Comparison of ENCODE assay signal across 31 cellular contexts in genomic region chr5:96287181-96287580, GRCh38.
"Had no signal": no experiment of that assay in that cellular context is flagged by ENCODE, and none has a peak within 500 bp of the region (broad histone marks: within the 10 kb centered on the region; RNA-seq: fewer than 3 reads in every experiment).

No MANE protein-coding gene starts in this region.

- H3K4me3 ChIP-seq: adrenal gland, body of pancreas, esophagus muscularis mucosa, gastrocnemius medialis, heart left ventricle had no signal

- H3K4me1 Mint-ChIP-seq: activated CD4-positive, alpha-beta T cell treated with anti-CD3 and anti-CD28 coated beads, Interleukin-2, amount 10 ng/mL, durations not matched to agents 7 days and 5 days had no signal

- DNase-seq: activated CD4-positive, alpha-beta memory T cell treated with anti-CD3 and anti-CD28 coated beads, Interleukin-2, amount 10 ng/mL, durations not matched to agents 7 days and 5 days; activated CD4-positive, alpha-beta T cell treated with anti-CD3 and anti-CD28 coated beads for 4 hours; activated CD4-positive, alpha-beta T cell treated with anti-CD3 and anti-CD28 coated beads, Interleukin-2, amount 10 ng/mL, durations not matched to agents 7 days and 5 days; activated CD4-positive, alpha-beta T cell treated with anti-CD3 and anti-CD28 coated beads, Interleukin-2, amount 50 U/mL, for 4 hours; activated CD4-positive, CD25-positive, alpha-beta regulatory T cell; activated CD4-positive, CD25-positive, alpha-beta regulatory T cell treated with anti-CD3 and anti-CD28 coated beads, Interleukin-2, amount 50 U/mL, for 72 hours; activated CD8-positive, alpha-beta memory T cell treated with anti-CD3 and anti-CD28 coated beads, Interleukin-2, amount 50 U/mL, for 48 hours; activated gamma-delta T cell treated with Interleukin-2 at 50 U/mL for 16 hours; activated naive CD4-positive, alpha-beta T cell treated with anti-CD3 and anti-CD28 coated beads, Interleukin-2, amount 50 U/mL, for 16 hours; activated naive CD4-positive, alpha-beta T cell treated with Interleukin-2 at 50 U/mL for 16 hours; activated naive CD8-positive, alpha-beta T cell treated with anti-CD3 and anti-CD28 coated beads for 36 hours; activated naive CD8-positive, alpha-beta T cell treated with anti-CD3 and anti-CD28 coated beads, Interleukin-2, amount 50 U/mL, for 24 hours; activated T-cell treated with anti-CD3 and anti-CD28 coated beads for 4 hours; activated T-cell treated with anti-CD3 and anti-CD28 coated beads, Interleukin-2, amount 50 U/mL, for 24 hours; activated T-cell treated with anti-CD3 and anti-CD28 coated beads, Interleukin-2, amount 50 U/mL, for 72 hours; adrenal gland; amygdala; aorta; body of pancreas; caudate nucleus; cortex of kidney; dermis blood vessel endothelial cell; effector CD4-positive, alpha-beta T cell; effector memory CD8-positive, alpha-beta T cell; erythroblast; foreskin keratinocyte; gastrocnemius medialis; glutamatergic neuron; heart left ventricle; T-helper 2 cell had no signal

- H3K27ac Mint-ChIP-seq: activated CD4-positive, alpha-beta memory T cell treated with anti-CD3 and anti-CD28 coated beads, Interleukin-2, amount 10 ng/mL, durations not matched to agents 7 days and 5 days; activated CD4-positive, alpha-beta T cell treated with anti-CD3 and anti-CD28 coated beads, Interleukin-2, amount 10 ng/mL, durations not matched to agents 7 days and 5 days; activated naive CD8-positive, alpha-beta T cell treated with anti-CD3 and anti-CD28 coated beads for 36 hours; activated naive CD8-positive, alpha-beta T cell treated with anti-CD3 and anti-CD28 coated beads, Interleukin-2, amount 50 U/mL, for 24 hours; activated T-cell treated with anti-CD3 and anti-CD28 coated beads, Interleukin-2, amount 50 U/mL, for 24 hours; activated T-cell treated with anti-CD3 and anti-CD28 coated beads, Interleukin-2, amount 50 U/mL, for 72 hours; effector memory CD8-positive, alpha-beta T cell had no signal

- H3K36me3 ChIP-seq: adrenal gland, esophagus muscularis mucosa, gastrocnemius medialis, heart left ventricle had no signal

- H3K9me3 ChIP-seq: adrenal gland, body of pancreas, esophagus muscularis mucosa, gastrocnemius medialis had no signal

- ATAC-seq: activated naive CD8-positive, alpha-beta T cell treated with anti-CD3 and anti-CD28 coated beads, Interleukin-2, amount 50 U/mL, for 24 hours; activated T-cell treated with anti-CD3 and anti-CD28 coated beads, Interleukin-2, amount 50 U/mL, for 72 hours; body of pancreas; effector memory CD8-positive, alpha-beta T cell; foreskin keratinocyte; gastrocnemius medialis; heart left ventricle had no signal

- H3K36me3 Mint-ChIP-seq: activated naive CD8-positive, alpha-beta T cell treated with anti-CD3 and anti-CD28 coated beads for 36 hours had no signal

- H3K27ac ChIP-seq: adrenal gland, body of pancreas, esophagus muscularis mucosa, foreskin keratinocyte, gastrocnemius medialis, heart left ventricle had no signal

- H3K4me3 Mint-ChIP-seq: activated CD4-positive, alpha-beta memory T cell treated with anti-CD3 and anti-CD28 coated beads, Interleukin-2, amount 10 ng/mL, durations not matched to agents 7 days and 5 days; activated CD4-positive, alpha-beta T cell treated with anti-CD3 and anti-CD28 coated beads, Interleukin-2, amount 10 ng/mL, durations not matched to agents 7 days and 5 days; activated naive CD8-positive, alpha-beta T cell treated with anti-CD3 and anti-CD28 coated beads for 36 hours; activated naive CD8-positive, alpha-beta T cell treated with anti-CD3 and anti-CD28 coated beads, Interleukin-2, amount 50 U/mL, for 24 hours; activated T-cell treated with anti-CD3 and anti-CD28 coated beads, Interleukin-2, amount 50 U/mL, for 24 hours; activated T-cell treated with anti-CD3 and anti-CD28 coated beads, Interleukin-2, amount 50 U/mL, for 72 hours; effector memory CD8-positive, alpha-beta T cell had no signal

- H3K27me3 ChIP-seq: adrenal gland, body of pancreas, esophagus muscularis mucosa, foreskin keratinocyte, gastrocnemius medialis, heart left ventricle had no signal

- H3K27me3 Mint-ChIP-seq: activated CD4-positive, alpha-beta memory T cell treated with anti-CD3 and anti-CD28 coated beads, Interleukin-2, amount 10 ng/mL, durations not matched to agents 7 days and 5 days had no signal

- H3K9me3 Mint-ChIP-seq: effector memory CD8-positive, alpha-beta T cell had no signal

- H3K4me1 ChIP-seq: adrenal gland, esophagus muscularis mucosa, foreskin keratinocyte, gastrocnemius medialis had no signal
